ENCODE assay signal across 20 cellular contexts in the genomic region with DNA sequence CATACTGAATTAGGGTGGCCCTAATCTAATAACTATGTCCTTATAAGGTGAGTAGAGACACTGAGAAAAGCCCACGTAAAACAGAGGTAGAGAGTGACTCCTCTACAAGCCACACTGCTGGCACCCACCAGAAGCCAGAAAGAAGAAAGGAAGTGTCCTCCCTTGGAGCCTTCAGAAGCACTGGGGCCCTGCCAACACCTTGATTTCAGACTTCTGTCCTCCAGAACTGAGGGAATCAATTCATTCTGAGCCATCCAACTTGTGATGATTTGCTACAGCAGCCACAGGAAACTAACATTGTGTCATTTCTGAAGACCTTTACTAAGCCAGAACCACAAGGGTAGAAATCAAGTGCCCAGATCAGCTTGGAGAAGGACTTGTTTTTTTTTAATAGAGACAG. TPM values are rescaled to one million over a fixed set of nuclear protein-coding genes. Genes with fewer than 3 reads are reported as not detected.
DNase-seq lines count a peak whose midpoint lies in the region; ATAC-seq and TF ChIP-seq lines count a peak whose summit lies in the region.
"Had no signal": no experiment of that assay in that cellular context is flagged by ENCODE, and none has a peak within 500 bp of the region (broad histone marks: within the 10 kb centered on the region; RNA-seq: fewer than 3 reads in every experiment).

No MANE protein-coding gene starts in this region.

- H3K36me3 ChIP-seq in Panc1 (ENCODE audit: control insufficient read depth, insufficient read depth, low read length): no peaks in the 10 kb centered on the region

- no peaks in the 10 kb centered on the region for H3K9me3 ChIP-seq in Panc1 (ENCODE audit: control insufficient read depth, insufficient read depth, low read depth, low read length)
- H3K9me3 ChIP-seq: heart right ventricle, transverse colon had no signal

- H3K9me3 Mint-ChIP-seq in activated naive CD8-positive, alpha-beta T cell treated with anti-CD3 and anti-CD28 coated beads for 36 hours: peaks cover 2% of the 10 kb centered on the region
- H3K9me3 Mint-ChIP-seq in osteocyte (ENCODE audit: unreplicated experiment): no peaks in the 10 kb centered on the region
- H3K9me3 Mint-ChIP-seq: dendritic cell treated with granulocyte-macrophage colony-stimulating factor and Interleukin-4, amounts not matched to agents 40 ng/mL and 50 ng/mL, for 4 days had no signal

- TF ChIP-seq CTCF in Panc1 (IDR thresholded peaks at IDR 0.05) (no peak), osteocyte (IDR thresholded peaks at IDR 0.05) (no peak)

- peaks cover 12% of the 10 kb centered on the region for H3K4me1 ChIP-seq in Panc1 (ENCODE audit: control insufficient read depth, insufficient read depth, low read length)

- peaks cover 58% of the 10 kb centered on the region for H3K4me1 Mint-ChIP-seq in activated naive CD8-positive, alpha-beta T cell treated with anti-CD3 and anti-CD28 coated beads for 36 hours
- peaks cover 44% of the 10 kb centered on the region for H3K4me1 Mint-ChIP-seq in osteocyte (ENCODE audit: unreplicated experiment)

- no peak for DNase-seq in activated CD4-positive, CD25-positive, alpha-beta regulatory T cell treated with anti-CD3 and anti-CD28 coated beads, Interleukin-2, amount 50 U/mL, for 72 hours
- DNase-seq in Panc1 (ENCODE audit: low read depth, low spot score) (no peak), osteocyte (ENCODE audit: extremely low spot score, unreplicated experiment) (no peak), putamen (ENCODE audit: low spot score) (no peak)
- DNase-seq in activated naive CD8-positive, alpha-beta T cell treated with anti-CD3 and anti-CD28 coated beads for 36 hours: peak; percentile 39
- DNase-seq: heart right ventricle, MV-4-11, NCI-H774, posterior cingulate gyrus, RPMI8226, transverse colon had no signal

- H3K27ac ChIP-seq in Panc1 (ENCODE audit: low read length): no peak overlapping the region
- H3K27ac ChIP-seq: 22Rv1, C4-2B, transverse colon had no signal

- H3K4me3 ChIP-seq in Panc1 (ENCODE audit: low read depth in 2 of 2, low read length in 2 of 2): no peak overlapping the region
- H3K4me3 ChIP-seq: heart right ventricle, transverse colon had no signal

- H3K27me3 ChIP-seq in Panc1 (ENCODE audit: control insufficient read depth, insufficient read depth, low read length): no peaks in the 10 kb centered on the region
- H3K27me3 ChIP-seq: heart right ventricle, transverse colon had no signal

- peak; percentile 78 to 79 for ATAC-seq in activated CD4-positive, CD25-positive, alpha-beta regulatory T cell treated with anti-CD3 and anti-CD28 coated beads, Interleukin-2, amount 50 U/mL, for 24 hours
- no peak for ATAC-seq in Panc1
- no peak for ATAC-seq in HG03432 (IDR thresholded peaks at IDR 0.05; ENCODE audit: unreplicated experiment)
- no peak for ATAC-seq in HG02610 (IDR thresholded peaks at IDR 0.05; ENCODE audit: unreplicated experiment)
- ATAC-seq: esophagus mucosa, heart right ventricle had no signal

- CTCF ChIA-PET in Panc1 (lab: Charles Lee): no interaction called here

- H3K27ac Mint-ChIP-seq in activated naive CD8-positive, alpha-beta T cell treated with anti-CD3 and anti-CD28 coated beads for 36 hours: peak overlapping the region; percentile 86
- peak overlapping the region; percentile 44 for H3K27ac Mint-ChIP-seq in osteocyte (ENCODE audit: unreplicated experiment)
- H3K27ac Mint-ChIP-seq: dendritic cell treated with granulocyte-macrophage colony-stimulating factor and Interleukin-4, amounts not matched to agents 40 ng/mL and 50 ng/mL, for 4 days had no signal

- intact Hi-C loops in Panc1 (cut with micrococcal nuclease; ENCODE audit: unreplicated experiment): no loop called here

- POLR2A ChIA-PET in Panc1 (lab: Charles Lee): no interaction called here

- H3K36me3 Mint-ChIP-seq in activated naive CD8-positive, alpha-beta T cell treated with anti-CD3 and anti-CD28 coated beads for 36 hours: peaks cover 69% of the 10 kb centered on the region
- peaks cover 6% of the 10 kb centered on the region for H3K36me3 Mint-ChIP-seq in osteocyte (ENCODE audit: unreplicated experiment)

- no peaks in the 10 kb centered on the region for H3K27me3 Mint-ChIP-seq in activated naive CD8-positive, alpha-beta T cell treated with anti-CD3 and anti-CD28 coated beads for 36 hours
- H3K27me3 Mint-ChIP-seq in osteocyte (ENCODE audit: unreplicated experiment): no peaks in the 10 kb centered on the region
- H3K27me3 Mint-ChIP-seq: dendritic cell treated with granulocyte-macrophage colony-stimulating factor and Interleukin-4, amounts not matched to agents 40 ng/mL and 50 ng/mL, for 4 days had no signal

- H3K4me3 Mint-ChIP-seq in activated naive CD8-positive, alpha-beta T cell treated with anti-CD3 and anti-CD28 coated beads for 36 hours: peak overlapping the region; percentile 40
- no peak overlapping the region for H3K4me3 Mint-ChIP-seq in osteocyte (ENCODE audit: unreplicated experiment)
- H3K4me3 Mint-ChIP-seq: dendritic cell treated with granulocyte-macrophage colony-stimulating factor and Interleukin-4, amounts not matched to agents 40 ng/mL and 50 ng/mL, for 4 days had no signal

- in situ Hi-C loops in Panc1 (cut with HindIII; ENCODE audit: low pct_unique_long_range_greater_than_20kb, low sequenced_read_pairs): no loop called here

- BruUV-seq in Panc1 (replicated peaks; lab: Mats Ljungman, UMichigan): TSS peak; percentile 28

RNA-seq across cellular contexts. Expression of a gene that starts 15.0 kb away (rescaled TPM):
- total RNA-seq in Panc1 (2021; ENCODE audit: unreplicated experiment) (499 TPM), osteocyte (394 and 407 TPM in 2 replicates)
- 736 TPM for polyA plus RNA-seq in Panc1 (2012; ENCODE audit: insufficient read length)
- total RNA-seq in activated naive CD8-positive, alpha-beta T cell treated with anti-CD3 and anti-CD28 coated beads for 36 hours: 100 to 1,000 TPM; 360 to 394 TPM

RNA-seq across cellular contexts. Expression of a gene that starts 39.1 kb away (rescaled TPM):
- 1.5 TPM for total RNA-seq in Panc1 (2021; ENCODE audit: unreplicated experiment)
- 1.8 TPM for polyA plus RNA-seq in Panc1 (2012; ENCODE audit: insufficient read length)
- under 1 TPM; 0.87 to 0.98 TPM for total RNA-seq in activated naive CD8-positive, alpha-beta T cell treated with anti-CD3 and anti-CD28 coated beads for 36 hours
- total RNA-seq in osteocyte: 2.5 and 2.7 TPM in 2 replicates
- total RNA-seq: mononuclear cell had no signal

RNA-seq across cellular contexts. Expression of a gene that starts 43.1 kb away (rescaled TPM):
- total RNA-seq in Panc1 (2021; ENCODE audit: unreplicated experiment): 2.5 TPM
- 4.1 TPM for polyA plus RNA-seq in Panc1 (2012; ENCODE audit: insufficient read length)
- total RNA-seq in activated naive CD8-positive, alpha-beta T cell treated with anti-CD3 and anti-CD28 coated beads for 36 hours: 1 to 10 TPM; 2.4 to 2.7 TPM
- 1.5 TPM in 1 of 2 replicates, not detected in the other for total RNA-seq in osteocyte
- total RNA-seq: aorta had no signal

Comparison
In these comparisons a context has a peak if more than half of its experiments do, and no peak if none do; other contexts are left out.
1. ATAC-seq: peak in activated CD4-positive, CD25-positive, alpha-beta regulatory T cell treated with anti-CD3 and anti-CD28 coated beads, Interleukin-2, amount 50 U/mL, for 24 hours (2 of 2); none in Panc1 (single experiment), HG03432 (single experiment) and HG02610 (single experiment).